Comparison of ENCODE assay signal across 10 cellular contexts in the genomic region with DNA sequence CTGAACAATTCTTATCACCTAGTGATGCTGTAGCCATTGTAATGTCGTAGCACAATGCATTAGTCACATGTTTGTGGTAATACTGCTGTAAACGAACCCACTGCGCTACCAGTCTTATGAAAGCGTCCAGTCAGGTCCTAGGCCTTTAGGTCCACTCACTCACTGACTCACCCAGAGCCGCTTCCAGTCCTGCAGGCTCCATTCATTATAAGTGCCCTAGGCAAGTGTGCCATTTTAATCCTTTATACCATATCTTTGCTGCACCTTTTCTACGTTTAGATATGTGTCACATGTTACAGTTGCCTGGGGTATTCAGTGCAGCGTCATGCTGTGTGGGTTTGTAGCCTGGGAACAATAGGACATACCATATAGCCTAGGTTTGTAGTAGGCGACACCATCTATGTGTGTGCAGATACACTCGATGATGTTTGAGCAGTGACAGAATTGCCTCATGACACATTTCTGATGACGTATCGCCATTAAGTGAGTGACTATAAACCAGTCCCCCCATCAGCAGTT. TPM values are rescaled to one million over a fixed set of nuclear protein-coding genes. Genes with fewer than 3 reads are reported as not detected.
DNase-seq lines count a peak whose midpoint lies in the region; ATAC-seq and TF ChIP-seq lines count a peak whose summit lies in the region.
"Had no signal": no experiment of that assay in that cellular context is flagged by ENCODE, and none has a peak within 500 bp of the region (broad histone marks: within the 10 kb centered on the region; RNA-seq: fewer than 3 reads in every experiment).

No MANE protein-coding gene starts in this region.

- ATAC-seq in stimulated activated naive CD8-positive, alpha-beta T cell treated with anti-CD3 and anti-CD28 coated beads, Interleukin-15, amount 100 ng/mL, for 72 hours: no peak
- ATAC-seq in HG03025 (IDR thresholded peaks at IDR 0.05; ENCODE audit: low FRiP score, unreplicated experiment) (no peak), HG02938 (IDR thresholded peaks at IDR 0.05; ENCODE audit: unreplicated experiment) (no peak), GM21528 (IDR thresholded peaks at IDR 0.05; ENCODE audit: low FRiP score, unreplicated experiment) (no peak)

- peaks cover 27% of the 10 kb centered on the region for H3K36me3 Mint-ChIP-seq in stimulated activated naive CD8-positive, alpha-beta T cell treated with anti-CD3 and anti-CD28 coated beads, Interleukin-15, Interleukin-2, amounts not matched to agents 100 ng/mL and 50 ng/mL, for 24 hours (ENCODE audit: low read depth)

- no peak overlapping the region for H3K4me3 ChIP-seq in fibroblast of villous mesenchyme (ENCODE audit: low read depth, low read length)

- no peaks in the 10 kb centered on the region for H3K27me3 Mint-ChIP-seq in stimulated activated naive CD8-positive, alpha-beta T cell treated with anti-CD3 and anti-CD28 coated beads, Interleukin-15, Interleukin-2, amounts not matched to agents 100 ng/mL and 50 ng/mL, for 24 hours
- no peaks in the 10 kb centered on the region for H3K27me3 Mint-ChIP-seq in stimulated activated naive CD8-positive, alpha-beta T cell treated with anti-CD3 and anti-CD28 coated beads, Interleukin-15, amount 100 ng/mL, for 72 hours

- H3K27ac Mint-ChIP-seq in stimulated activated naive CD8-positive, alpha-beta T cell treated with anti-CD3 and anti-CD28 coated beads, Interleukin-15, Interleukin-2, amounts not matched to agents 100 ng/mL and 50 ng/mL, for 24 hours: peak overlapping the region; percentile 98
- H3K27ac Mint-ChIP-seq in stimulated activated naive CD8-positive, alpha-beta T cell treated with anti-CD3 and anti-CD28 coated beads, Interleukin-15, amount 100 ng/mL, for 72 hours: peak overlapping the region in 1 of 2 donors; percentile 11

- TF ChIP-seq CTCF in VCaP (conservative IDR thresholded peaks at IDR 0.05) (no peak), fibroblast of villous mesenchyme (IDR thresholded peaks at IDR 0.05; ENCODE audit: insufficient read depth, low read depth, low read length) (no peak)

- DNase-seq in stimulated activated naive CD8-positive, alpha-beta T cell treated with anti-CD3 and anti-CD28 coated beads, Interleukin-15, amount 100 ng/mL, for 72 hours: no peak
- peak; percentile 66 for DNase-seq in fibroblast of villous mesenchyme (ENCODE audit: low read depth)
- no peak for DNase-seq in KG1 (lab: John Stamatoyannopoulos, UW)
- DNase-seq: hypothalamus had no signal

- H3K4me3 Mint-ChIP-seq in stimulated activated naive CD8-positive, alpha-beta T cell treated with anti-CD3 and anti-CD28 coated beads, Interleukin-15, Interleukin-2, amounts not matched to agents 100 ng/mL and 50 ng/mL, for 24 hours: peak overlapping the region; percentile 88
- H3K4me3 Mint-ChIP-seq in stimulated activated naive CD8-positive, alpha-beta T cell treated with anti-CD3 and anti-CD28 coated beads, Interleukin-15, amount 100 ng/mL, for 72 hours: peak overlapping the region in 1 of 2 donors; percentile 12

- H3K9me3 Mint-ChIP-seq in stimulated activated naive CD8-positive, alpha-beta T cell treated with anti-CD3 and anti-CD28 coated beads, Interleukin-15, Interleukin-2, amounts not matched to agents 100 ng/mL and 50 ng/mL, for 24 hours: no peaks in the 10 kb centered on the region
- H3K9me3 Mint-ChIP-seq in stimulated activated naive CD8-positive, alpha-beta T cell treated with anti-CD3 and anti-CD28 coated beads, Interleukin-15, amount 100 ng/mL, for 72 hours: no peaks in the 10 kb centered on the region
- H3K9me3 Mint-ChIP-seq: activated T-helper 1 cell treated with anti-CD3 and anti-CD28 coated beads, Interleukin-12 subunit alpha, Interleukin-12 subunit beta, Interleukin-2, Interleukin-4 antibody, amounts not matched to agents 30 ng/mL and 10 ng/mL and 1 ng/mL, durations not matched to agents 14 hours and 24 hours and 36 hours had no signal

- H3K4me1 Mint-ChIP-seq in stimulated activated naive CD8-positive, alpha-beta T cell treated with anti-CD3 and anti-CD28 coated beads, Interleukin-15, Interleukin-2, amounts not matched to agents 100 ng/mL and 50 ng/mL, for 24 hours (ENCODE audit: low read depth): peaks cover 97% of the 10 kb centered on the region
- peaks cover 93% of the 10 kb centered on the region for H3K4me1 Mint-ChIP-seq in stimulated activated naive CD8-positive, alpha-beta T cell treated with anti-CD3 and anti-CD28 coated beads, Interleukin-15, amount 100 ng/mL, for 72 hours

- H3K27ac ChIP-seq in VCaP: peak overlapping the region; percentile 73; the same call in 1 of the 2 replicates

RNA-seq across cellular contexts. Expression of gene IGF2R, which starts 15.4 kb away (rescaled TPM):
- total RNA-seq in fibroblast of villous mesenchyme: 130 and 132 TPM in 2 replicates
